ENCODE assay signal across 29 cellular contexts in genomic region chr17:50830298-50830697, GRCh38. TPM values are rescaled to one million over a fixed set of nuclear protein-coding genes. Genes with fewer than 3 reads are reported as not detected.
DNase-seq lines count a peak whose midpoint lies in the region; ATAC-seq and TF ChIP-seq lines count a peak whose summit lies in the region.
"Had no signal": no experiment of that assay in that cellular context is flagged by ENCODE, and none has a peak within 500 bp of the region (broad histone marks: within the 10 kb centered on the region; RNA-seq: fewer than 3 reads in every experiment).

No MANE protein-coding gene starts in this region.

- intact Hi-C loops in natural killer cell (cut with micrococcal nuclease), result no loop called here

- ATAC-seq in natural killer cell (no peak), HG02571 (IDR thresholded peaks at IDR 0.05; ENCODE audit: unreplicated experiment) (no peak)
- ATAC-seq: activated CD8-positive, alpha-beta memory T cell treated with anti-CD3 and anti-CD28 coated beads, Interleukin-2, amount 10 ng/mL, durations not matched to agents 7 days and 5 days; activated T-cell treated with anti-CD3 and anti-CD28 coated beads, Interleukin-2, amount 50 U/mL, for 4 hours; GM12878 had no signal

- H3K9me3 ChIP-seq in NT2/D1 (ENCODE audit: insufficient read depth, low read length) (no peaks in the 10 kb centered on the region), endodermal cell (ENCODE audit: control insufficient read depth, low read length) (no peaks in the 10 kb centered on the region)
- H3K9me3 ChIP-seq: sigmoid colon had no signal

- H3K27ac Mint-ChIP-seq in endodermal cell (no peak overlapping the region), nephron (peak overlapping the region; percentile 91 to 97 (median 97)), natural killer cell (no peak overlapping the region)
- H3K27ac Mint-ChIP-seq: activated B cell treated with CpG ODN at 0.5 μM for 24 hours; activated CD8-positive, alpha-beta memory T cell treated with anti-CD3 and anti-CD28 coated beads, Interleukin-2, amount 10 ng/mL, durations not matched to agents 7 days and 5 days; activated naive CD8-positive, alpha-beta T cell treated with anti-CD3 and anti-CD28 coated beads, Interleukin-2, amount 10 ng/mL, durations not matched to agents 7 days and 5 days; CD4-positive, alpha-beta memory T cell had no signal

- DNase-seq in H7 (peak; percentile 39), NT2/D1 (ENCODE audit: low read depth, low spot score) (no peak), endodermal cell (peak; percentile 72), natural killer cell (no peak), NCI-H1930 (lab: John Stamatoyannopoulos, UW) (no peak), COLO829 (ENCODE audit: low spot score) (no peak)
- DNase-seq: activated B cell treated with CpG ODN at 0.5 μM for 24 hours; activated CD4-positive, alpha-beta T cell treated with anti-CD3 and anti-CD28 coated beads, Interleukin-2, amount 50 U/mL, for 1 hour; activated CD8-positive, alpha-beta memory T cell treated with anti-CD3 and anti-CD28 coated beads, Interleukin-2, amount 10 ng/mL, durations not matched to agents 7 days and 5 days; activated gamma-delta T cell treated with Interleukin-2 at 50 U/mL for 16 hours; activated naive CD8-positive, alpha-beta T cell treated with anti-CD3 and anti-CD28 coated beads, Interleukin-2, amount 10 ng/mL, durations not matched to agents 7 days and 5 days; activated T-cell treated with anti-CD3 and anti-CD28 coated beads, Interleukin-2, amount 50 U/mL, for 4 hours; CD4-positive, alpha-beta memory T cell; hippocampal formation; mammary epithelial cell; NCI-H1436; NCI-H2107; stimulated activated CD4-positive, alpha-beta T cell treated with anti-CD3 and anti-CD28 coated beads, Interleukin-4, amount 100 ng/mL, for 24 hours; trophoblast cell had no signal

- H3K36me3 ChIP-seq in H7 (replicated peaks; ENCODE audit: control insufficient read depth, insufficient read depth, low read length), result no peaks in the 10 kb centered on the region
- H3K36me3 ChIP-seq in NT2/D1 (ENCODE audit: insufficient read depth, insufficient read length, low read length), result no peaks in the 10 kb centered on the region
- no peaks in the 10 kb centered on the region for H3K36me3 ChIP-seq in endodermal cell (ENCODE audit: control insufficient read depth, insufficient read depth, low read length)
- H3K36me3 ChIP-seq: sigmoid colon had no signal

- H3K9me3 Mint-ChIP-seq in endodermal cell, result no peaks in the 10 kb centered on the region
- peaks cover 2% of the 10 kb centered on the region for H3K9me3 Mint-ChIP-seq in nephron
- no peaks in the 10 kb centered on the region for H3K9me3 Mint-ChIP-seq in natural killer cell
- H3K9me3 Mint-ChIP-seq: activated naive CD8-positive, alpha-beta T cell treated with anti-CD3 and anti-CD28 coated beads, Interleukin-2, amount 10 ng/mL, durations not matched to agents 7 days and 5 days; activated T-cell treated with anti-CD3 and anti-CD28 coated beads, Interleukin-2, amount 50 U/mL, for 4 hours; neural crest cell had no signal

- H3K27me3 ChIP-seq in H7 (ENCODE audit: control insufficient read depth, insufficient read depth, low read length), result no peaks in the 10 kb centered on the region
- no peaks in the 10 kb centered on the region for H3K27me3 ChIP-seq in NT2/D1 (ENCODE audit: insufficient read depth, insufficient read length)
- no peaks in the 10 kb centered on the region for H3K27me3 ChIP-seq in endodermal cell (ENCODE audit: control insufficient read depth, insufficient read depth, low read length, poor library complexity, severe bottlenecking)
- H3K27me3 ChIP-seq: sigmoid colon had no signal

- H3K9ac ChIP-seq in NT2/D1 (ENCODE audit: insufficient read length, low read depth) (peak overlapping the region; percentile 17), endodermal cell (ENCODE audit: extremely low read depth, low read length, poor library complexity, severe bottlenecking) (no peak overlapping the region)

- peaks cover 2% of the 10 kb centered on the region for H3K27me3 Mint-ChIP-seq in endodermal cell (ENCODE audit: insufficient read depth)
- H3K27me3 Mint-ChIP-seq in nephron (ENCODE audit: low read depth), result peaks cover 11% of the 10 kb centered on the region
- H3K27me3 Mint-ChIP-seq in natural killer cell (ENCODE audit: low read depth in 2 of 2), result peaks cover 10 to 16% of the 10 kb centered on the region in 2 donors

- H3K4me1 ChIP-seq in NT2/D1 (ENCODE audit: insufficient read depth, insufficient read length), result peaks cover 34% of the 10 kb centered on the region
- peaks cover 3% of the 10 kb centered on the region for H3K4me1 ChIP-seq in endodermal cell (ENCODE audit: control insufficient read depth, insufficient read depth, low read length)

- no peak for TF ChIP-seq CTCF in endodermal cell (conservative IDR thresholded peaks at IDR 0.05)
- TF ChIP-seq CTCF in nephron (IDR thresholded peaks at IDR 0.05; ENCODE audit: unreplicated experiment in 3 of 3), result no peak
- no peak for TF ChIP-seq CTCF in natural killer cell (IDR thresholded peaks at IDR 0.05)

- H3K4me1 Mint-ChIP-seq in endodermal cell, result peaks cover 39% of the 10 kb centered on the region
- peaks cover 68% of the 10 kb centered on the region for H3K4me1 Mint-ChIP-seq in nephron
- no peaks in the 10 kb centered on the region for H3K4me1 Mint-ChIP-seq in natural killer cell
- H3K4me1 Mint-ChIP-seq: activated B cell treated with CpG ODN at 0.5 μM for 24 hours; activated naive CD8-positive, alpha-beta T cell treated with anti-CD3 and anti-CD28 coated beads, Interleukin-2, amount 10 ng/mL, durations not matched to agents 7 days and 5 days; CD4-positive, alpha-beta memory T cell had no signal

- H3K4me3 ChIP-seq in H7 (ENCODE audit: insufficient read depth, low read depth, low read length) (no peak overlapping the region), NT2/D1 (ENCODE audit: insufficient read length, low read depth) (no peak overlapping the region), endodermal cell (ENCODE audit: low read length) (no peak overlapping the region)
- H3K4me3 ChIP-seq: GM12878, sigmoid colon, SK-N-MC had no signal

- H3K27ac ChIP-seq in endodermal cell (ENCODE audit: low read depth, low read length), result peak overlapping the region; percentile 24
- H3K27ac ChIP-seq: HL-60, sigmoid colon, SK-N-MC had no signal

- H3K4me3 Mint-ChIP-seq in endodermal cell (no peak overlapping the region), nephron (peak overlapping the region; percentile 28 to 57 (median 47)), natural killer cell (no peak overlapping the region)
- H3K4me3 Mint-ChIP-seq: activated B cell treated with CpG ODN at 0.5 μM for 24 hours; activated CD8-positive, alpha-beta memory T cell treated with anti-CD3 and anti-CD28 coated beads, Interleukin-2, amount 10 ng/mL, durations not matched to agents 7 days and 5 days; activated naive CD8-positive, alpha-beta T cell treated with anti-CD3 and anti-CD28 coated beads, Interleukin-2, amount 10 ng/mL, durations not matched to agents 7 days and 5 days; activated T-cell treated with anti-CD3 and anti-CD28 coated beads, Interleukin-2, amount 50 U/mL, for 4 hours; CD4-positive, alpha-beta memory T cell; neural crest cell had no signal

- H3K36me3 Mint-ChIP-seq in endodermal cell (ENCODE audit: low read depth), result no peaks in the 10 kb centered on the region
- no peaks in the 10 kb centered on the region for H3K36me3 Mint-ChIP-seq in nephron (ENCODE audit: low read depth)
- no peaks in the 10 kb centered on the region for H3K36me3 Mint-ChIP-seq in natural killer cell
- H3K36me3 Mint-ChIP-seq: activated CD8-positive, alpha-beta memory T cell treated with anti-CD3 and anti-CD28 coated beads, Interleukin-2, amount 10 ng/mL, durations not matched to agents 7 days and 5 days; activated naive CD8-positive, alpha-beta T cell treated with anti-CD3 and anti-CD28 coated beads, Interleukin-2, amount 10 ng/mL, durations not matched to agents 7 days and 5 days; CD4-positive, alpha-beta memory T cell had no signal

- WGBS in endodermal cell (ENCODE audit: insufficient coverage in 1 of 2, insufficient read length in 1 of 2), 2 experiments, result 90 to 93% methylated on average over 3 to 4 of the region's 4 CpGs

RNA-seq across cellular contexts. Expression of gene WFIKKN2, which starts 5.1 kb away (rescaled TPM):
- not detected in 2 replicates for total RNA-seq in H7 (2014; rRNA removed; shearing (Covaris generic))
- total RNA-seq in endodermal cell, result under 1 TPM; 0.29 to 0.35 TPM
- 0.25 TPM for polyA plus RNA-seq in endodermal cell (2013, experiment 1 of 2)
- 0.29 TPM for polyA plus RNA-seq in endodermal cell (2013, experiment 2 of 2)
- total RNA-seq in natural killer cell, result not detected
- total RNA-seq: A673; activated B cell treated with CpG ODN at 0.5 μM for 24 hours; activated CD8-positive, alpha-beta memory T cell treated with anti-CD3 and anti-CD28 coated beads, Interleukin-2, amount 10 ng/mL, durations not matched to agents 7 days and 5 days; activated naive CD8-positive, alpha-beta T cell treated with anti-CD3 and anti-CD28 coated beads, Interleukin-2, amount 10 ng/mL, durations not matched to agents 7 days and 5 days; activated T-cell treated with anti-CD3 and anti-CD28 coated beads, Interleukin-2, amount 50 U/mL, for 4 hours; CD4-positive, alpha-beta memory T cell; H4; mammary epithelial cell; T-helper 1 cell treated with Interleukin-12 subunit alpha and Interleukin-12 subunit beta and Interleukin-4 antibody, amounts not matched to agents 30 ng/mL and 1 ng/mL, for 36 hours had no signal
- polyA plus RNA-seq: CD4-positive, alpha-beta memory T cell; GM12878; mammary epithelial cell had no signal

RNA-seq across cellular contexts. Expression of gene TOB1, which starts 35.9 kb away (rescaled TPM):
- total RNA-seq in H7 (2014; rRNA removed; shearing (Covaris generic)), result 5.2 and 8.6 TPM in 2 replicates
- total RNA-seq in endodermal cell, result 10 to 100 TPM; 35.5 to 36.3 TPM
- 45.3 TPM for polyA plus RNA-seq in endodermal cell (2013, experiment 1 of 2)
- polyA plus RNA-seq in endodermal cell (2013, experiment 2 of 2), result 45.3 TPM
- total RNA-seq in natural killer cell, result 100 to 1,000 TPM in 2 of 3 donors, 10 to 100 TPM in 1; 51.1 to 123 (median 110) TPM

Comparison
In these comparisons a context has a peak if more than half of its experiments do, and no peak if none do; other contexts are left out.
1. DNase-seq: peak in H7 (single experiment) and endodermal cell (single experiment); none in NT2/D1 (single experiment), natural killer cell (single experiment), NCI-H1930 (0 of 2) and COLO829 (single experiment).
2. H3K27ac Mint-ChIP-seq: peak in nephron (3 of 3); none in endodermal cell (single experiment) and natural killer cell (0 of 2).
3. H3K4me3 Mint-ChIP-seq: peak in nephron (3 of 3); none in endodermal cell (single experiment) and natural killer cell (single experiment).